Comparison of ENCODE assay signal across 8 cellular contexts in genomic region chr1:177256153-177256814, GRCh38.
DNase-seq lines count a peak whose midpoint lies in the region; ATAC-seq and TF ChIP-seq lines count a peak whose summit lies in the region.

No MANE protein-coding gene starts in this region.

- no peak overlapping the region for H3K4me3 Mint-ChIP-seq in CD8-positive, alpha-beta T cell
- no peak overlapping the region for H3K4me3 Mint-ChIP-seq in T-cell

- no peak overlapping the region for H3K27ac Mint-ChIP-seq in CD8-positive, alpha-beta T cell
- no peak overlapping the region for H3K27ac Mint-ChIP-seq in T-cell

- H3K27ac ChIP-seq in SK-N-SH (ENCODE audit: low read depth in 2 of 2, low read length in 1 of 2) (no peak overlapping the region), RWPE1 (no peak overlapping the region)
- no peak overlapping the region for H3K27ac ChIP-seq in CD8-positive, alpha-beta T cell (ENCODE audit: low read depth, low read length)

- no peak for TF ChIP-seq EP300 in SK-N-SH (IDR thresholded peaks at IDR 0.05; ENCODE audit: borderline replicate concordance in 1 of 2, low read depth in 1 of 2, low read length in 1 of 2)

- no peak overlapping the region for H3K4me2 ChIP-seq in SK-N-SH

- no peaks in the 10 kb centered on the region for H4K20me1 ChIP-seq in SK-N-SH (ENCODE audit: insufficient read depth)

- H3K4me3 ChIP-seq in SK-N-SH (ENCODE audit: low read depth in 2 of 2, low read length in 1 of 2), result no peak overlapping the region
- H3K4me3 ChIP-seq in fibroblast of pulmonary artery (replicated peaks; ENCODE audit: low read depth, low read length), result no peak overlapping the region
- H3K4me3 ChIP-seq in CD8-positive, alpha-beta T cell (ENCODE audit: low read depth, low read length), result no peak overlapping the region

- H3K79me2 ChIP-seq in SK-N-SH (ENCODE audit: insufficient read depth), result no peaks in the 10 kb centered on the region

- H2AFZ ChIP-seq in SK-N-SH (ENCODE audit: low read depth), result no peak overlapping the region

- no peaks in the 10 kb centered on the region for H3K9me3 Mint-ChIP-seq in CD8-positive, alpha-beta T cell
- peaks cover 0 to 7% (median 0%) of the 10 kb centered on the region in 3 donors for H3K9me3 Mint-ChIP-seq in T-cell

- H3K27me3 ChIP-seq in SK-N-SH (ENCODE audit: insufficient read depth), result no peaks in the 10 kb centered on the region
- no peaks in the 10 kb centered on the region for H3K27me3 ChIP-seq in CD8-positive, alpha-beta T cell (ENCODE audit: insufficient read depth, low read length)

- no peak overlapping the region for H3K9ac ChIP-seq in SK-N-SH

- DNase-seq in SK-N-SH, result no peak
- peak; percentile 75 for DNase-seq in HK-2 (ENCODE audit: unreplicated experiment)
- DNase-seq in RWPE1 (ENCODE audit: low spot score), result peak; percentile 76
- DNase-seq in fibroblast of pulmonary artery (ENCODE audit: low read depth), result peak; percentile 92
- DNase-seq in omental fat pad (ENCODE audit: low spot score), result no peak
- no peak for DNase-seq in CD8-positive, alpha-beta T cell
- no peak for DNase-seq in T-cell

- 57% methylated on average over 16 of the region's 16 CpGs for WGBS in SK-N-SH (ENCODE audit: low lambda C conversion rate)

- POLR2A ChIA-PET in SK-N-SH (lab: Yijun Ruan, JAX) (no interaction called here), RWPE1 (lab: Yijun Ruan, JAX; ENCODE audit: low non-redundant PET) (no interaction called here), T-cell (lab: Charles Lee) (no interaction called here)
- POLR2A ChIA-PET in CD8-positive, alpha-beta T cell (lab: Charles Lee), result interaction anchor here (1.1 kb wide), 1 partner anchor 11 kb away, joined by 3 read pairs; no protein-coding TSS in a partner anchor

- no peaks in the 10 kb centered on the region for H3K9me3 ChIP-seq in SK-N-SH
- H3K9me3 ChIP-seq in CD8-positive, alpha-beta T cell (ENCODE audit: low read length), result no peaks in the 10 kb centered on the region

- no peaks in the 10 kb centered on the region; a peak in 2 of 4 replicates for H3K4me1 ChIP-seq in SK-N-SH (ENCODE audit: control insufficient read depth in 1 of 2, insufficient read depth in 2 of 2, low read depth in 1 of 2, low read length in 1 of 2)
- H3K4me1 ChIP-seq in CD8-positive, alpha-beta T cell (ENCODE audit: insufficient read depth, low read length), result no peaks in the 10 kb centered on the region

- H3K27me3 Mint-ChIP-seq in CD8-positive, alpha-beta T cell (ENCODE audit: low read depth), result no peaks in the 10 kb centered on the region
- no peaks in the 10 kb centered on the region for H3K27me3 Mint-ChIP-seq in T-cell

- no peaks in the 10 kb centered on the region for H3K36me3 Mint-ChIP-seq in CD8-positive, alpha-beta T cell
- no peaks in the 10 kb centered on the region for H3K36me3 Mint-ChIP-seq in T-cell

- CTCF ChIA-PET in SK-N-SH (lab: Yijun Ruan, JAX) (interaction anchor here (0.6 to 1.9 kb wide), 8 partner anchors 10 to 358 kb away, joined by 3 to 5 read pairs (median 3); no protein-coding TSS in a partner anchor), RWPE1 (lab: Yijun Ruan, JAX) (interaction anchor here (0.5 kb wide), 1 partner anchor 195 kb away, joined by 4 read pairs; no protein-coding TSS in a partner anchor), T-cell (lab: Charles Lee) (no interaction called here)
- CTCF ChIA-PET in CD8-positive, alpha-beta T cell (lab: Charles Lee), result interaction anchor here (1.1 kb wide), 1 partner anchor 10 kb away, joined by 3 read pairs; no protein-coding TSS in a partner anchor

- H3F3A ChIP-seq in SK-N-SH (replicated peaks; ENCODE audit: insufficient read depth), result no peaks in the 10 kb centered on the region

- no peaks in the 10 kb centered on the region for H3K9me2 ChIP-seq in SK-N-SH

- TF ChIP-seq CTCF in SK-N-SH (IDR thresholded peaks at IDR 0.05) (peak; percentile 45), RWPE1 (conservative IDR thresholded peaks at IDR 0.05; ENCODE audit: low read depth) (no peak), fibroblast of pulmonary artery (IDR thresholded peaks at IDR 0.05; ENCODE audit: low read length, missing control alignments) (peak; percentile 72), omental fat pad (IDR thresholded peaks at IDR 0.05) (no peak)
- no peak for TF ChIP-seq CTCF in CD8-positive, alpha-beta T cell (IDR thresholded peaks at IDR 0.05)

- peaks cover 0 to 6% of the 10 kb centered on the region in 2 experiments for H3K36me3 ChIP-seq in SK-N-SH (replicated peaks in 1 of 2; ENCODE audit: control insufficient read depth in 1 of 2, insufficient read depth in 2 of 2, low read length in 1 of 2)
- no peaks in the 10 kb centered on the region for H3K36me3 ChIP-seq in CD8-positive, alpha-beta T cell (ENCODE audit: insufficient read depth, low read length)

- no peaks in the 10 kb centered on the region for H3K4me1 Mint-ChIP-seq in CD8-positive, alpha-beta T cell (ENCODE audit: low read depth)
- H3K4me1 Mint-ChIP-seq in T-cell, result no peaks in the 10 kb centered on the region

- TF ChIP-seq RAD21 in SK-N-SH (IDR thresholded peaks at IDR 0.05; ENCODE audit: low read length), result peak; percentile 32; the same call in 1 of the 2 replicates

- intact Hi-C loops in CD8-positive, alpha-beta T cell (cut with DNase I, micrococcal nuclease), result no loop called here

- ATAC-seq in SK-N-SH treated with all-trans-retinoic acid at 6 μM for 48 hours (no peak), omental fat pad (ENCODE audit: low FRiP score) (peak; percentile 57), T-cell (replicated peaks in 1 of 4) (no peak)
- ATAC-seq in CD8-positive, alpha-beta T cell, result no peak

TF ChIP-seq in SK-N-SH, 30 proteins besides CTCF, POLR2A, EP300 and RAD21 (continues in another document):
- TF ChIP-seq EZH2phosphoT487 (IDR thresholded peaks at IDR 0.05; ENCODE audit: borderline replicate concordance, low read depth), result no peak
- no peak for TF ChIP-seq POLR2AphosphoS5 (IDR thresholded peaks at IDR 0.05; ENCODE audit: low read depth, low read length)
- TF ChIP-seq PBX3 (IDR thresholded peaks at IDR 0.05), result no peak
- no peak for TF ChIP-seq MEF2A (IDR thresholded peaks at IDR 0.05; ENCODE audit: borderline replicate concordance, low read depth)
- no peak for TF ChIP-seq RCOR1 (IDR thresholded peaks at IDR 0.05; ENCODE audit: low read length)
- TF ChIP-seq MXI1 (IDR thresholded peaks at IDR 0.05; ENCODE audit: low read depth, low read length), result no peak

TF ChIP-seq in SK-N-SH treated with all-trans-retinoic acid at 6 μM for 48 hours, 23 proteins besides CTCF, POLR2A, EP300 and RAD21:
- TF ChIP-seq RARB (CRISPR knock-in tag; IDR thresholded peaks at IDR 0.05), result no peak
- no peak for TF ChIP-seq POU6F1 (CRISPR knock-in tag; IDR thresholded peaks at IDR 0.05; ENCODE audit: borderline replicate concordance, low read depth)
- no peak for TF ChIP-seq BACH2 (CRISPR knock-in tag; IDR thresholded peaks at IDR 0.05; ENCODE audit: borderline replicate concordance)
TF ChIP-seq in SK-N-SH treated with all-trans-retinoic acid at 6 μM for 48 hours: peak in this region for 0.

Comparison
In these comparisons a context has a peak if more than half of its experiments do, and no peak if none do; other contexts are left out.
1. DNase-seq: peak in HK-2 (single experiment), RWPE1 (single experiment) and fibroblast of pulmonary artery (single experiment); none in SK-N-SH (single experiment), omental fat pad (single experiment), CD8-positive, alpha-beta T cell (0 of 7) and T-cell (0 of 34).
2. CTCF ChIP-seq: peak in SK-N-SH (single experiment) and fibroblast of pulmonary artery (single experiment); none in RWPE1 (single experiment), omental fat pad (0 of 3) and CD8-positive, alpha-beta T cell (single experiment).
3. CTCF ChIA-PET loops: an anchor here in SK-N-SH (0.6 to 1.9 kb wide), RWPE1 (0.5 kb wide) and CD8-positive, alpha-beta T cell (1.1 kb wide); none called in T-cell.